7 cellular contexts compared by ENCODE assay signal in genomic region chr22:21666786-21667185, GRCh38. TPM values are rescaled to one million over a fixed set of nuclear protein-coding genes. Genes with fewer than 3 reads are reported as not detected.
DNase-seq lines count a peak whose midpoint lies in the region; ATAC-seq, FAIRE-seq and TF ChIP-seq lines count a peak whose summit lies in the region.

No MANE protein-coding gene starts in this region.

- no peak overlapping the region for H3K18ac ChIP-seq in H9 (ENCODE audit: insufficient read length, low read depth, low read length)

- no peak overlapping the region for H3K23ac ChIP-seq in H9 (ENCODE audit: insufficient read length, low read depth, low read length)

- H3K9ac ChIP-seq in H9 (ENCODE audit: extremely low read depth, insufficient read length, low read length) (no peak overlapping the region), SU-DHL-6 (ENCODE audit: low read length) (peak overlapping the region; percentile 73)

- H3K27ac ChIP-seq in H9 (ENCODE audit: insufficient read length, low read depth, low read length): no peak overlapping the region
- H3K27ac ChIP-seq in SU-DHL-6 (ENCODE audit: low read depth, low read length): no peak overlapping the region
- H3K27ac ChIP-seq in foreskin keratinocyte: peak overlapping the region; percentile 77
- H3K27ac ChIP-seq in skin epidermis: peak overlapping the region in 16 of 21 experiments; percentile 71 to 98 (median 88)

- H3K9me3 ChIP-seq in H9 (ENCODE audit: control insufficient read depth, low read depth, low read length) (no peaks in the 10 kb centered on the region), SU-DHL-6 (ENCODE audit: insufficient read depth, low read length) (no peaks in the 10 kb centered on the region)

- no peak overlapping the region for H2BK5ac ChIP-seq in H9 (ENCODE audit: insufficient read length, low read length)

- H3K4me3 Mint-ChIP-seq in H9: peak overlapping the region; percentile 89 to 95

- H3K27me3 ChIP-seq in H9 (ENCODE audit: insufficient read depth, low read length) (no peaks in the 10 kb centered on the region), SU-DHL-6 (ENCODE audit: low read length) (no peaks in the 10 kb centered on the region), foreskin keratinocyte (no peaks in the 10 kb centered on the region)

- no peak overlapping the region for H2BK20ac ChIP-seq in H9 (ENCODE audit: low read depth, low read length, poor library complexity, severe bottlenecking)

- peaks cover 2 to 17% (median 13%) of the 10 kb centered on the region in 3 experiments; a peak in 6 of 7 replicates for H3K36me3 Mint-ChIP-seq in H9 (ENCODE audit: insufficient read depth in 1 of 3, low read depth in 3 of 3)

- H3K4me3 ChIP-seq in SU-DHL-6 (ENCODE audit: insufficient read depth, low read length, poor library complexity, severe bottlenecking): peak overlapping the region; percentile 85
- H3K4me3 ChIP-seq in skin epidermis: peak overlapping the region; percentile 52 to 94 (median 88)

- H3K4me1 Mint-ChIP-seq in H9: peaks cover 5 to 17% of the 10 kb centered on the region in 2 experiments

- DNase-seq in H9 (no peak), foreskin keratinocyte (no peak), NCI-H2196 treated with DMSO at 0.1 percent for 48 hours (lab: John Stamatoyannopoulos, UW; ENCODE audit: unreplicated experiment) (no peak), GM12892 (ENCODE audit: insufficient read length) (no peak)

- no peak for FAIRE-seq in GM12892 (lab: Jason Lieb, UNC)

- H2AK5ac ChIP-seq in H9 (ENCODE audit: insufficient read length, low read length): no peak overlapping the region

- no peaks in the 10 kb centered on the region for H3K23me2 ChIP-seq in H9 (ENCODE audit: insufficient read length, low read depth, low read length, poor library complexity, severe bottlenecking)

- H3K27ac Mint-ChIP-seq in H9: peak overlapping the region; percentile 73 to 87 (median 78); a peak in 3 of 7 replicates

- TF ChIP-seq CTCF in H9 (conservative IDR thresholded peaks at IDR 0.05): no peak
- TF ChIP-seq CTCF in SU-DHL-6 (IDR thresholded peaks at IDR 0.05; ENCODE audit: insufficient read depth, low read length, poor library complexity, severe bottlenecking): no peak
- TF ChIP-seq CTCF in foreskin keratinocyte (conservative IDR thresholded peaks at IDR 0.05): no peak

- H2BK15ac ChIP-seq in H9 (ENCODE audit: low read depth, low read length): no peak overlapping the region

- H2AFZ ChIP-seq in H9 (ENCODE audit: low read length) (no peak overlapping the region), SU-DHL-6 (ENCODE audit: low read depth, low read length, severe bottlenecking) (no peak overlapping the region)

- no peak overlapping the region for H3K14ac ChIP-seq in H9 (ENCODE audit: insufficient read depth, low read length)

- H3K79me1 ChIP-seq in H9 (ENCODE audit: insufficient read depth, low read depth, low read length, poor library complexity, severe bottlenecking): peaks cover 3% of the 10 kb centered on the region

- ATAC-seq in foreskin keratinocyte (no peak), GM18498 (IDR thresholded peaks at IDR 0.05; ENCODE audit: unreplicated experiment) (no peak)

- H3K27me3 Mint-ChIP-seq in H9 (ENCODE audit: low read depth): peaks cover 5% of the 10 kb centered on the region

- H2BK120ac ChIP-seq in H9 (ENCODE audit: low read depth, low read length, poor library complexity, severe bottlenecking): no peak overlapping the region

- H3K36me3 ChIP-seq in SU-DHL-6 (ENCODE audit: low read length): no peaks in the 10 kb centered on the region

- H3T11ph ChIP-seq in H9 (ENCODE audit: low read length): no peak overlapping the region

- H4K8ac ChIP-seq in H9 (replicated peaks; ENCODE audit: insufficient read length, low read depth, low read length): no peak overlapping the region

- H4K91ac ChIP-seq in H9 (ENCODE audit: insufficient read length, low read depth, low read length): no peak overlapping the region

- H3K9me3 Mint-ChIP-seq in H9: no peaks in the 10 kb centered on the region; a peak in 1 of 5 replicates

- no peak overlapping the region for H3K4ac ChIP-seq in H9 (ENCODE audit: low read depth, low read length)

- WGBS in H9 (ENCODE audit: extremely low coverage, insufficient read length, low lambda C conversion rate): no CpG with 5 or more reads among the region's 16 CpGs

- H3K79me2 ChIP-seq in H9 (ENCODE audit: insufficient read depth, low read length) (no peaks in the 10 kb centered on the region), SU-DHL-6 (ENCODE audit: insufficient read depth, low read length) (peaks cover 8% of the 10 kb centered on the region; the same call in 1 of the 2 replicates)

- H3F3A ChIP-seq in SU-DHL-6 (ENCODE audit: insufficient read depth): no peaks in the 10 kb centered on the region

- no peak overlapping the region for H4K5ac ChIP-seq in H9 (ENCODE audit: insufficient read length, low read depth, low read length)

- H3K56ac ChIP-seq in H9 (ENCODE audit: insufficient read length, low read depth, low read length): no peak overlapping the region

- TF ChIP-seq POLR2A in GM12892 (IDR thresholded peaks at IDR 0.05; ENCODE audit: low read depth, low read length): no peak

- H2BK12ac ChIP-seq in H9 (ENCODE audit: insufficient read length, low read depth, low read length): no peak overlapping the region

- H3K4me1 ChIP-seq in H9 (ENCODE audit: insufficient read depth, low read length): no peaks in the 10 kb centered on the region
- H3K4me1 ChIP-seq in foreskin keratinocyte: peaks cover 6% of the 10 kb centered on the region

- H3K4me2 ChIP-seq in H9 (ENCODE audit: insufficient read depth, insufficient read length, low read length): peak overlapping the region; percentile 54
- H3K4me2 ChIP-seq in SU-DHL-6 (ENCODE audit: low read depth, low read length, poor library complexity, severe bottlenecking): peak overlapping the region; percentile 62

- H3K9me2 ChIP-seq in SU-DHL-6 (replicated peaks; ENCODE audit: insufficient read depth, low read length): no peaks in the 10 kb centered on the region

- H4K20me1 ChIP-seq in H9 (ENCODE audit: control insufficient read depth, insufficient read depth, insufficient read length): no peaks in the 10 kb centered on the region
- H4K20me1 ChIP-seq in SU-DHL-6 (ENCODE audit: low read depth, low read length): no peaks in the 10 kb centered on the region

RNA-seq across cellular contexts. Expression of gene PPIL2, which starts 1.0 kb away (rescaled TPM):
- total RNA-seq in H9 (2021) (35.5 and 35.9 TPM in 2 replicates), foreskin keratinocyte (29.0 and 31.3 TPM in 2 replicates)
- polyA plus RNA-seq in foreskin keratinocyte: 20.6 and 22.6 TPM in 2 replicates
- polyA plus RNA-seq in GM12892 (2012; ENCODE audit: missing spikeins): 25.0 TPM

RNA-seq across cellular contexts. Expression of gene SDF2L1, which starts 24.7 kb away (rescaled TPM):
- 36.0 TPM in 2 replicates for total RNA-seq in H9 (2021)
- total RNA-seq in foreskin keratinocyte: 65.4 and 72.1 TPM in 2 replicates
- polyA plus RNA-seq in foreskin keratinocyte: 107 and 146 TPM in 2 replicates
- polyA plus RNA-seq in GM12892 (2012; ENCODE audit: missing spikeins): 23.3 TPM

RNA-seq across cellular contexts. Expression of gene CCDC116, which starts 34.2 kb away (rescaled TPM):
- 0.22 and 0.63 TPM in 2 replicates for total RNA-seq in H9 (2021)
- total RNA-seq in foreskin keratinocyte: 0.07 and 0.10 TPM in 2 replicates
- polyA plus RNA-seq in foreskin keratinocyte: 0.08 and 0.11 TPM in 2 replicates
- polyA plus RNA-seq in GM12892 (2012; ENCODE audit: missing spikeins): not detected

RNA-seq across cellular contexts. Expression of gene YDJC, which starts 37.0 kb away (rescaled TPM):
- 29.8 and 30.2 TPM in 2 replicates for total RNA-seq in H9 (2021)
- 43.9 and 44.9 TPM in 2 replicates for total RNA-seq in foreskin keratinocyte
- polyA plus RNA-seq in foreskin keratinocyte: 63.5 and 65.7 TPM in 2 replicates
- polyA plus RNA-seq in GM12892 (2012; ENCODE audit: missing spikeins): 5.6 TPM

Comparison
In these comparisons a context has a peak if more than half of its experiments do, and no peak if none do; other contexts are left out.
1. H3K27ac ChIP-seq: peak in foreskin keratinocyte (single experiment) and skin epidermis (16 of 21); none in H9 (single experiment) and SU-DHL-6 (single experiment).